Comparison of ENCODE assay signal across 12 cellular contexts in the genomic region with DNA sequence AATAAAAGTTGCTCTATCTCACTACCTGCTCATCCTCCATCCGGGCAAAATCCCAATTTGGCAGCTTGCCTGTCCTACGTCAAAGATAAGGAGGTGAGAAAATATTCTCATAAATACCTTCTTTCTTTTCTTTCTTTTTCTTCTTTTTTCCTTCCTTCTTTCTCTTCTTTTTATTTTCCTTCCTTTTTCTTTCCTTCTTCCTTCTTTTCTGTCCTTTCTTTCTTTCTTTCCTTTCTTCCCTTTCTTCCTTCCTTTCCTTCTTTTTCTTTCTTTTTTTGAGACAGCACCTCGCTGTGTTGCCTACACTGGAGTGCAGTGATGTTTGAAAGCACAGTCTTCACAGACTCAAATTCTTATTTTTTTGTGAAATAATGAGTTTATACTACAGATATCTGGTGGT.
"Had no signal": no experiment of that assay in that cellular context is flagged by ENCODE, and none has a peak within 500 bp of the region (broad histone marks: within the 10 kb centered on the region; RNA-seq: fewer than 3 reads in every experiment).

No MANE protein-coding gene starts in this region.

- H3K9me3 ChIP-seq: Peyer's patch, SJSA1 had no signal

- H3K4me1 ChIP-seq: Peyer's patch, SJSA1 had no signal

- DNase-seq: KG1; NCI-H1694; NCI-H187 treated with DMSO at 0.1 percent for 48 hours; NCI-H510A; NK-92 treated with Interleukin-12 subunit alpha and Interleukin-12 subunit beta, amount 100 ng/mL, for 24 hours; Right ventricle myocardium superior; SIG-M5; T-helper 2 cell had no signal

- H3K36me3 ChIP-seq: Peyer's patch, SJSA1 had no signal

- H3K27me3 ChIP-seq: Peyer's patch had no signal

- H3K4me3 ChIP-seq: PC-9, Peyer's patch, SJSA1, SK-N-MC had no signal

- H3K27ac ChIP-seq: PC-9, Peyer's patch, SJSA1, SK-N-MC had no signal
